ENCODE assay signal across 10 cellular contexts in the genomic region with DNA sequence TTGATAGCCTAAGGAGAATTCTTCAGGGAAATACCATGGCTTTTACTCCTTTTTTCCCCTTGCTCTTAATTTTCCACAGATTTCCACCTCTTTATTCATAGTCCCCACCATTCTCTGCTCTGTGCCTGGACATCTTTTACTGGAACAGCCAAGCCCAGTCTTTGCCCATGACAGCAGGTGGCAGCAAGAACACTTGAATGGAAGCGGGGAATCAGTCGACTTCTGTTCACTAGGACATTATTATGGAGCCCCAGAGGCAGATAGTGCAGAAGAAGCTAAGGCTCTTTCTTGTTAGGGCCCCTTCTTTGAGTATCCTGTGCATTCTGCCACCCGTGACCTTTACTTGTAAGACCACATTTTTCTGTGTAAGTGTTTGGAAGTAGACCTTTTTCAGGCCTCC. TPM values are rescaled to one million over a fixed set of nuclear protein-coding genes. Genes with fewer than 3 reads are reported as not detected.
A peak's percentile ranks its signal among the peaks of the same experiment; 100 is the strongest.
DNase-seq lines count a peak whose midpoint lies in the region; ATAC-seq and TF ChIP-seq lines count a peak whose summit lies in the region.
"Had no signal": no experiment of that assay in that cellular context is flagged by ENCODE, and none has a peak within 500 bp of the region (broad histone marks: within the 10 kb centered on the region; RNA-seq: fewer than 3 reads in every experiment).

No MANE protein-coding gene starts in this region.

- H3K27me3 ChIP-seq in HCT116 (ENCODE audit: insufficient read depth, low read length) (no peaks in the 10 kb centered on the region), uterus (no peaks in the 10 kb centered on the region)

- BruUV-seq in HCT116 (replicated peaks; lab: Mats Ljungman, UMichigan) = no TSS peak

- peak; percentile 70 for ATAC-seq in HCT116
- ATAC-seq in memory B cell (ENCODE audit: low read depth) = no peak
- no peak for ATAC-seq in GM21786 (IDR thresholded peaks at IDR 0.05; ENCODE audit: unreplicated experiment)
- no peak for ATAC-seq in HG02642 (IDR thresholded peaks at IDR 0.05; ENCODE audit: poor library complexity, unreplicated experiment)

- intact Hi-C loops in HCT116 (cut with micrococcal nuclease) (loop anchor here (1.0 kb wide), 1 partner anchor 111 kb away; no protein-coding TSS in a partner anchor), uterus (cut with DNase I; ENCODE audit: low total_unique reads) (no loop called here)

- no peak overlapping the region for H3K4me3 Mint-ChIP-seq in memory B cell

- H4K20me1 ChIP-seq in HCT116 (ENCODE audit: insufficient read depth) = no peaks in the 10 kb centered on the region

- peaks cover 9% of the 10 kb centered on the region for H3K4me1 Mint-ChIP-seq in memory B cell

- POLR2A ChIA-PET in HCT116 (lab: Charles Lee) = no interaction called here

- H3K27ac ChIP-seq in HCT116 (ENCODE audit: low read depth, low read length) (no peak overlapping the region), uterus (no peak overlapping the region)
- H3K27ac ChIP-seq: epithelial cell of prostate had no signal

- DNase-seq in NCI-H1694 treated with DMSO at 0.1 percent for 48 hours (lab: John Stamatoyannopoulos, UW) = peak; percentile 13
- no peak for DNase-seq in NCI-H1694 (lab: John Stamatoyannopoulos, UW)
- DNase-seq in HCT116 (ENCODE audit: low read depth, low spot score) = no peak
- DNase-seq in RKO (ENCODE audit: low spot score) = peak; percentile 71
- no peak for DNase-seq in memory B cell (ENCODE audit: low spot score in 2 of 2)
- no peak for DNase-seq in uterus
- DNase-seq: activated naive CD4-positive, alpha-beta T cell treated with anti-CD3 and anti-CD28 coated beads, Interleukin-2, amount 50 U/mL, for 16 hours had no signal

- H3K36me3 ChIP-seq in HCT116 (ENCODE audit: control insufficient read depth in 1 of 2, insufficient read depth in 2 of 2, low read length in 2 of 2) (no peaks in the 10 kb centered on the region), uterus (no peaks in the 10 kb centered on the region)

- TF ChIP-seq POLR2A in HCT116 (IDR thresholded peaks at IDR 0.05; ENCODE audit: borderline replicate concordance, extremely low read depth, insufficient read depth, insufficient read length) = no peak
- TF ChIP-seq POLR2A in uterus (IDR thresholded peaks at IDR 0.05) = no peak

- peaks cover 5% of the 10 kb centered on the region for H3K9me3 Mint-ChIP-seq in memory B cell

- no peak overlapping the region for H3K9ac ChIP-seq in HCT116 (ENCODE audit: low read length)

- H3K79me2 ChIP-seq in HCT116 (ENCODE audit: insufficient read depth, low read length) = no peaks in the 10 kb centered on the region

- H3K4me1 ChIP-seq in HCT116 (ENCODE audit: control insufficient read depth in 1 of 2, insufficient read depth in 2 of 2, low read length in 2 of 2) (no peaks in the 10 kb centered on the region), uterus (no peaks in the 10 kb centered on the region)

- no peaks in the 10 kb centered on the region for H3K27me3 Mint-ChIP-seq in memory B cell

- peak overlapping the region; percentile 36 for H3K27ac Mint-ChIP-seq in memory B cell

- TF ChIP-seq CTCF in HCT116 (IDR thresholded peaks at IDR 0.05 in 2 of 3, conservative IDR thresholded peaks at IDR 0.05 in 1 of 3; ENCODE audit: borderline replicate concordance in 1 of 3, insufficient read depth in 1 of 3, low read depth in 2 of 3, low read length in 2 of 3) (peak; percentile 26 to 31 (median 26); a peak in 2 of 6 replicates), uterus (IDR thresholded peaks at IDR 0.05) (no peak)

- RAD21 ChIA-PET in HCT116 (lab: Charles Lee; ENCODE audit: low non-redundant PET in 1 of 2, low total read pairs in 2 of 2, uncharacterized antibody in 2 of 2, unreplicated experiment in 2 of 2) = no interaction called here

- CTCF ChIA-PET in HCT116 (lab: Charles Lee) = interaction anchor here (1.5 kb wide), 1 partner anchor 142 kb away, joined by 3 read pairs; a partner anchor contains a TSS

- H2AFZ ChIP-seq in HCT116 (ENCODE audit: low read depth, low read length, poor library complexity, severe bottlenecking) = no peak overlapping the region

- no peaks in the 10 kb centered on the region for H3K9me2 ChIP-seq in HCT116 (ENCODE audit: insufficient read depth)

- peak; percentile 55 for TF ChIP-seq RAD21 in HCT116 (IDR thresholded peaks at IDR 0.05; ENCODE audit: low read depth)

- peaks cover 4% of the 10 kb centered on the region for H3K36me3 Mint-ChIP-seq in memory B cell

- H3K9me3 ChIP-seq in HCT116 (ENCODE audit: control insufficient read depth in 1 of 2, insufficient read depth in 1 of 2, low read depth in 1 of 2, low read length in 2 of 2) = no peaks in the 10 kb centered on the region
- no peaks in the 10 kb centered on the region for H3K9me3 ChIP-seq in uterus

- H3K4me3 ChIP-seq in HCT116 (replicated peaks in 1 of 2; ENCODE audit: low read depth in 1 of 2, low read length in 2 of 2) (no peak overlapping the region), uterus (no peak overlapping the region)

- no peak overlapping the region for H3K4me2 ChIP-seq in HCT116 (ENCODE audit: low read length)

TF ChIP-seq in HCT116, 20 proteins besides CTCF, POLR2A, EP300 and RAD21:
- TF ChIP-seq ZNF274 (IDR thresholded peaks at IDR 0.05; ENCODE audit: low read depth, low read length) = no peak
- TF ChIP-seq, protein P1, sequence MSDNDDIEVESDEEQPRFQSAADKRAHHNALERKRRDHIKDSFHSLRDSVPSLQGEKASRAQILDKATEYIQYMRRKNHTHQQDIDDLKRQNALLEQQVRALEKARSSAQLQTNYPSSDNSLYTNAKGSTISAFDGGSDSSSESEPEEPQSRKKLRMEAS (IDR thresholded peaks at IDR 0.05) = no peak
- TF ChIP-seq ELF1 (IDR thresholded peaks at IDR 0.05; ENCODE audit: borderline replicate concordance, low read depth) = no peak
- no peak for TF ChIP-seq SIN3A (IDR thresholded peaks at IDR 0.05; ENCODE audit: low read depth)
- no peak for TF ChIP-seq EZH2 (IDR thresholded peaks at IDR 0.05)
- TF ChIP-seq, protein P2, sequence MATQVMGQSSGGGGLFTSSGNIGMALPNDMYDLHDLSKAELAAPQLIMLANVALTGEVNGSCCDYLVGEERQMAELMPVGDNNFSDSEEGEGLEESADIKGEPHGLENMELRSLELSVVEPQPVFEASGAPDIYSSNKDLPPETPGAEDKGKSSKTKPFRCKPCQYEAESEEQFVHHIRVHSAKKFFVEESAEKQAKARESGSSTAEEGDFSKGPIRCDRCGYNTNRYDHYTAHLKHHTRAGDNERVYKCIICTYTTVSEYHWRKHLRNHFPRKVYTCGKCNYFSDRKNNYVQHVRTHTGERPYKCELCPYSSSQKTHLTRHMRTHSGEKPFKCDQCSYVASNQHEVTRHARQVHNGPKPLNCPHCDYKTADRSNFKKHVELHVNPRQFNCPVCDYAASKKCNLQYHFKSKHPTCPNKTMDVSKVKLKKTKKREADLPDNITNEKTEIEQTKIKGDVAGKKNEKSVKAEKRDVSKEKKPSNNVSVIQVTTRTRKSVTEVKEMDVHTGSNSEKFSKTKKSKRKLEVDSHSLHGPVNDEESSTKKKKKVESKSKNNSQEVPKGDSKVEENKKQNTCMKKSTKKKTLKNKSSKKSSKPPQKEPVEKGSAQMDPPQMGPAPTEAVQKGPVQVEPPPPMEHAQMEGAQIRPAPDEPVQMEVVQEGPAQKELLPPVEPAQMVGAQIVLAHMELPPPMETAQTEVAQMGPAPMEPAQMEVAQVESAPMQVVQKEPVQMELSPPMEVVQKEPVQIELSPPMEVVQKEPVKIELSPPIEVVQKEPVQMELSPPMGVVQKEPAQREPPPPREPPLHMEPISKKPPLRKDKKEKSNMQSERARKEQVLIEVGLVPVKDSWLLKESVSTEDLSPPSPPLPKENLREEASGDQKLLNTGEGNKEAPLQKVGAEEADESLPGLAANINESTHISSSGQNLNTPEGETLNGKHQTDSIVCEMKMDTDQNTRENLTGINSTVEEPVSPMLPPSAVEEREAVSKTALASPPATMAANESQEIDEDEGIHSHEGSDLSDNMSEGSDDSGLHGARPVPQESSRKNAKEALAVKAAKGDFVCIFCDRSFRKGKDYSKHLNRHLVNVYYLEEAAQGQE (IDR thresholded peaks at IDR 0.05; ENCODE audit: low read depth) = no peak
- TF ChIP-seq EGR1 (IDR thresholded peaks at IDR 0.05; ENCODE audit: low read depth) = no peak
- TF ChIP-seq FOSL1 (IDR thresholded peaks at IDR 0.05; ENCODE audit: low read depth) = no peak
- TF ChIP-seq SP1 (IDR thresholded peaks at IDR 0.05; ENCODE audit: low read depth) = no peak
- TF ChIP-seq ZFX (IDR thresholded peaks at IDR 0.05) = no peak
- TF ChIP-seq TCF7L2 (IDR thresholded peaks at IDR 0.05; ENCODE audit: borderline replicate concordance, extremely low read depth, insufficient read depth, insufficient read length) = no peak
- TF ChIP-seq POLR2AphosphoS5 (IDR thresholded peaks at IDR 0.05; ENCODE audit: low read depth, low read length) = no peak
- no peak for TF ChIP-seq YY1 (IDR thresholded peaks at IDR 0.05; ENCODE audit: extremely low read depth, insufficient replicate concordance, low read depth, low read length)
- TF ChIP-seq, protein P3, sequence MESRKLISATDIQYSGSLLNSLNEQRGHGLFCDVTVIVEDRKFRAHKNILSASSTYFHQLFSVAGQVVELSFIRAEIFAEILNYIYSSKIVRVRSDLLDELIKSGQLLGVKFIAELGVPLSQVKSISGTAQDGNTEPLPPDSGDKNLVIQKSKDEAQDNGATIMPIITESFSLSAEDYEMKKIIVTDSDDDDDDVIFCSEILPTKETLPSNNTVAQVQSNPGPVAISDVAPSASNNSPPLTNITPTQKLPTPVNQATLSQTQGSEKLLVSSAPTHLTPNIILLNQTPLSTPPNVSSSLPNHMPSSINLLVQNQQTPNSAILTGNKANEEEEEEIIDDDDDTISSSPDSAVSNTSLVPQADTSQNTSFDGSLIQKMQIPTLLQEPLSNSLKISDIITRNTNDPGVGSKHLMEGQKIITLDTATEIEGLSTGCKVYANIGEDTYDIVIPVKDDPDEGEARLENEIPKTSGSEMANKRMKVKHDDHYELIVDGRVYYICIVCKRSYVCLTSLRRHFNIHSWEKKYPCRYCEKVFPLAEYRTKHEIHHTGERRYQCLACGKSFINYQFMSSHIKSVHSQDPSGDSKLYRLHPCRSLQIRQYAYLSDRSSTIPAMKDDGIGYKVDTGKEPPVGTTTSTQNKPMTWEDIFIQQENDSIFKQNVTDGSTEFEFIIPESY (IDR thresholded peaks at IDR 0.05; ENCODE audit: extremely low read depth, insufficient replicate concordance, low read length) = no peak

RNA-seq across cellular contexts. Expression of a gene that starts 6.3 kb away (rescaled TPM):
- total RNA-seq in HCT116 (2021; ENCODE audit: unreplicated experiment) (not detected), uterus (not detected)
- polyA plus RNA-seq in HCT116 (2012) = not detected in 2 replicates

RNA-seq across cellular contexts. Expression of a gene that starts 40.9 kb away (rescaled TPM):
- not detected for total RNA-seq in HCT116 (2021; ENCODE audit: unreplicated experiment)
- polyA plus RNA-seq in HCT116 (2012) = not detected in 2 replicates
- not detected for total RNA-seq in uterus

RNA-seq across cellular contexts. Expression of a gene that starts 51.2 kb away (rescaled TPM):
- total RNA-seq in HCT116 (2021; ENCODE audit: unreplicated experiment) (not detected), uterus (not detected)
- polyA plus RNA-seq in HCT116 (2012) = not detected in 2 replicates

RNA-seq across cellular contexts. Expression of a gene that starts 59.3 kb away (rescaled TPM):
- total RNA-seq in HCT116 (2021; ENCODE audit: unreplicated experiment) (not detected), uterus (not detected)
- not detected in 2 replicates for polyA plus RNA-seq in HCT116 (2012)

Comparison
In these comparisons a context has a peak if more than half of its experiments do, and no peak if none do; other contexts are left out.
1. DNase-seq: peak in NCI-H1694 treated with DMSO at 0.1 percent for 48 hours (single experiment) and RKO (single experiment); none in NCI-H1694 (single experiment), HCT116 (single experiment), memory B cell (0 of 2) and uterus (0 of 2).
2. CTCF ChIP-seq: peak in HCT116 (3 of 3); none in uterus (0 of 4).